8 cellular contexts compared by ENCODE assay signal in the genomic region with DNA sequence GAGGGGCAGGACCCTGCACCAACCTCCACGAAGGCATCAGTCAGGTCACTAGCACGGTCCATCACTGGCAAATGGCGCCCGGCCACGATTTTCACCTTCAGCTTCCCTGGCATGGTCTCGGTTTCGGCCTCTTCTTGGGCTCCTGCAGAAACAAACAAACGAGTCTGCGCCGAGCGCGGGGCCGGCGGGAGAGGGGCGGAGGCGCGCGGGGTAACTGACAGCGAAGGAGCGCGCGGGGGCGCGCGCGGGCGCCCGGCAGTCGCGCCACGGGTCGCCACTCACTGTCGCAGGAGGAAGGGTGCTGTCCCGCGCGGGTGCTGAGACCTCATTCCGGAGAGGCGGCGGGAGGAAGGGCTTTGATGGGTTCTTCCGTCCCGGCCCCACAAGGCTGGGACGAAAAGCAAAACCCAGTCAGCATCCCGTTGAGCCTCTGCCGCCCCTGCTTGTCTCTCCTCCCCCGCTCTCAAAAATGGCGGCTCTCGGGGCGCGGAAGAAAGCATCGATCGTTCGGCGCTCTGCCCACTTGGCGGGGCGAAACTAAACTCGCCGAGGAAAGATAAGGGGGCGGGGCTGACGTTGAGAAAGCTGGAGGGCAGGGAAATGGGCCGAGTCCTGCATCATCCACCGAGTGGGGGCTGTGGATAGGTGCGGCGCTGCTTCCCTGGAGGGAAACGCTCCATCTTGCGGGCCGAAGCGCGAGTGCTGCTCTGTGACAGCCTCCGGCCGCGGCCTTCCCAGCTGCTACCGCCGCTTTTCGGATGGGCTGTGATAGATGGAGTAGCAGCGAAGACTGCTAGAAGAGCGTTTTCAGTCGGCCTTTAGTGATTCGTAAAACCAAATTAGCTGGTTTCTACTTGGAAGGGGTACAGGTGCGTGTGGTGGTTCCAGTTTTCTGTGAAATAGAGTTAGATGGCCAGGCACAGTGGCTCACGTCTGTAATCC. TPM values are rescaled to one million over a fixed set of nuclear protein-coding genes. Genes with fewer than 3 reads are reported as not detected.
DNase-seq lines count a peak whose midpoint lies in the region; ATAC-seq and TF ChIP-seq lines count a peak whose summit lies in the region.

A gene with protein sequence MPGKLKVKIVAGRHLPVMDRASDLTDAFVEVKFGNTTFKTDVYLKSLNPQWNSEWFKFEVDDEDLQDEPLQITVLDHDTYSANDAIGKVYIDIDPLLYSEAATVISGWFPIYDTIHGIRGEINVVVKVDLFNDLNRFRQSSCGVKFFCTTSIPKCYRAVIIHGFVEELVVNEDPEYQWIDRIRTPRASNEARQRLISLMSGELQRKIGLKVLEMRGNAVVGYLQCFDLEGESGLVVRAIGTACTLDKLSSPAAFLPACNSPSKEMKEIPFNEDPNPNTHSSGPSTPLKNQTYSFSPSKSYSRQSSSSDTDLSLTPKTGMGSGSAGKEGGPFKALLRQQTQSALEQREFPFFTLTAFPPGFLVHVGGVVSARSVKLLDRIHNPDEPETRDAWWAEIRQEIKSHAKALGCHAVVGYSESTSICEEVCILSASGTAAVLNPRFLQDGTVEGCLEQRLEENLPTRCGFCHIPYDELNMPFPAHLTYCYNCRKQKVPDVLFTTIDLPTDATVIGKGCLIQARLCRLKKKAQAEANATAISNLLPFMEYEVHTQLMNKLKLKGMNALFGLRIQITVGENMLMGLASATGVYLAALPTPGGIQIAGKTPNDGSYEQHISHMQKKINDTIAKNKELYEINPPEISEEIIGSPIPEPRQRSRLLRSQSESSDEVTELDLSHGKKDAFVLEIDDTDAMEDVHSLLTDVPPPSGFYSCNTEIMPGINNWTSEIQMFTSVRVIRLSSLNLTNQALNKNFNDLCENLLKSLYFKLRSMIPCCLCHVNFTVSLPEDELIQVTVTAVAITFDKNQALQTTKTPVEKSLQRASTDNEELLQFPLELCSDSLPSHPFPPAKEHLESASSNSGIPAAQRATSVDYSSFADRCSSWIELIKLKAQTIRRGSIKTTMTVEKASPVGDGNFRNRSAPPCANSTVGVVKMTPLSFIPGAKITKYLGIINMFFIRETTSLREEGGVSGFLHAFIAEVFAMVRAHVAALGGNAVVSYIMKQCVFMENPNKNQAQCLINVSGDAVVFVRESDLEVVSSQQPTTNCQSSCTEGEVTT (minus strand): TSS at position 505 of the 942 bp plus-strand sequence. CDS start 392 bp downstream, at position 113.

- TF ChIP-seq RAD21 in Ishikawa (IDR thresholded peaks at IDR 0.05; ENCODE audit: low read depth), result peak; percentile 24; the same call in 1 of the 2 replicates

- peak within 1 kb of the TSS; percentile 90 for H3K9ac ChIP-seq in PC-3 (ENCODE audit: low read length)

- H3K4me3 ChIP-seq in PC-3 (ENCODE audit: low read length), result peak within 1 kb of the TSS; percentile 88
- peak within 1 kb of the TSS; percentile 86 to 97 for H3K4me3 ChIP-seq in muscle layer of duodenum (ENCODE audit: low read depth in 1 of 2, low read length in 2 of 2)

- CTCF ChIA-PET in PC-3 (lab: Charles Lee), result no interaction called here

- intact Hi-C loops in PC-3 (cut with micrococcal nuclease), result loop anchor here (1.0 to 5.0 kb wide), 2 partner anchors 38 to 81 kb away; a partner anchor contains a TSS

- no peaks in the 10 kb centered on the region for H3K9me3 Mint-ChIP-seq in activated T-cell treated with anti-CD3 and anti-CD28 coated beads, Interleukin-2, amount 50 U/mL, for 4 hours

- no peaks in the 10 kb centered on the region for H3K9me3 ChIP-seq in PC-3 (ENCODE audit: low read length)
- no peaks in the 10 kb centered on the region for H3K9me3 ChIP-seq in muscle layer of duodenum (ENCODE audit: control insufficient read depth in 1 of 2, low read length in 2 of 2)

- H3K36me3 ChIP-seq in PC-3 (ENCODE audit: low read depth, low read length) (no peaks in the 10 kb centered on the region), muscle layer of duodenum (ENCODE audit: control insufficient read depth in 1 of 2, insufficient read depth in 2 of 2, low read length in 2 of 2) (no peaks in the 10 kb centered on the region)

- H4K20me1 ChIP-seq in PC-3 (ENCODE audit: low read length), result no peaks in the 10 kb centered on the region

- 0 out of 2 replicates have a peak, but pooled peaks have one; percentile 17 for TF ChIP-seq CTCF in PC-3 (conservative IDR thresholded peaks at IDR 0.05; ENCODE audit: low read depth, low read length)

- H3K36me3 Mint-ChIP-seq in activated T-cell treated with anti-CD3 and anti-CD28 coated beads, Interleukin-2, amount 50 U/mL, for 4 hours (ENCODE audit: insufficient read depth), result peaks cover 10% of the 10 kb centered on the region

- TF ChIP-seq EP300 in Ishikawa (IDR thresholded peaks at IDR 0.05; ENCODE audit: borderline replicate concordance), result 0 out of 2 replicates have a peak, but pooled peaks have one; percentile 46

- no peaks in the 10 kb centered on the region for H3K9me2 ChIP-seq in PC-3 (replicated peaks; ENCODE audit: low read length)

- POLR2A ChIA-PET in PC-3 (lab: Charles Lee; ENCODE audit: unreplicated experiment), result interaction anchor here (0.6 to 0.7 kb wide), 4 partner anchors 17 to 84 kb away, joined by 3 to 4 read pairs (median 4); no protein-coding TSS in a partner anchor

- H3K27ac ChIP-seq in PC-3 (ENCODE audit: low read length) (peak within 1 kb of the TSS; percentile 80), muscle layer of duodenum (ENCODE audit: low read length) (peak within 1 kb of the TSS; percentile 82)

- DNase-seq in DMS53 treated with DMSO at 0.1 percent for 48 hours (lab: John Stamatoyannopoulos, UW; ENCODE audit: unreplicated experiment) (peak; percentile 100), PC-3 (peak; percentile 91)
- peak; percentile 93 for DNase-seq in activated T-cell treated with anti-CD3 and anti-CD28 coated beads, Interleukin-2, amount 50 U/mL, for 4 hours
- DNase-seq in stimulated activated CD8-positive, alpha-beta memory T cell treated with anti-CD3 and anti-CD28 coated beads, Interleukin-7, amount 100 ng/mL, for 4 hours (ENCODE audit: low read depth in 2 of 2), result peak; percentile 93 to 94

- H3K4me2 ChIP-seq in PC-3 (ENCODE audit: low read length), result peak within 1 kb of the TSS; percentile 90

- no peaks in the 10 kb centered on the region for H3F3A ChIP-seq in PC-3 (ENCODE audit: low read length, unreplicated experiment)

- no peaks in the 10 kb centered on the region for H3K27me3 Mint-ChIP-seq in activated T-cell treated with anti-CD3 and anti-CD28 coated beads, Interleukin-2, amount 50 U/mL, for 4 hours (ENCODE audit: low read depth)

- H3K4me1 Mint-ChIP-seq in activated T-cell treated with anti-CD3 and anti-CD28 coated beads, Interleukin-2, amount 50 U/mL, for 4 hours (ENCODE audit: low read depth), result peaks cover 41% of the 10 kb centered on the region

- ATAC-seq in GM21576 (IDR thresholded peaks at IDR 0.05; ENCODE audit: unreplicated experiment), result peak; percentile 82
- ATAC-seq in PC-3, result peak; percentile 88
- ATAC-seq in activated T-cell treated with anti-CD3 and anti-CD28 coated beads, Interleukin-2, amount 50 U/mL, for 4 hours, result peak; percentile 84 to 87
- ATAC-seq in esophagus mucosa, result peak; percentile 95

- BruUV-seq in PC-3 (replicated peaks; lab: Mats Ljungman, UMichigan), result TSS peak; percentile 84

- peaks cover 21% of the 10 kb centered on the region for H3K79me2 ChIP-seq in PC-3 (ENCODE audit: low read length)

- no peaks in the 10 kb centered on the region for H3K27me3 ChIP-seq in PC-3 (ENCODE audit: low read length)
- no peaks in the 10 kb centered on the region for H3K27me3 ChIP-seq in muscle layer of duodenum (ENCODE audit: low read depth, low read length)

- H2AFZ ChIP-seq in PC-3 (ENCODE audit: low read length), result peak within 1 kb of the TSS; percentile 88

- peak within 1 kb of the TSS; percentile 93 for H3K4me3 Mint-ChIP-seq in activated T-cell treated with anti-CD3 and anti-CD28 coated beads, Interleukin-2, amount 50 U/mL, for 4 hours

- H3K4me1 ChIP-seq in PC-3 (ENCODE audit: insufficient read depth, low read length) (peaks cover 9% of the 10 kb centered on the region; the same call in 1 of the 2 replicates), muscle layer of duodenum (ENCODE audit: control insufficient read depth in 1 of 2, insufficient read depth in 2 of 2, low read length in 2 of 2) (peaks cover 10 to 22% of the 10 kb centered on the region in 2 donors)

TF ChIP-seq in Ishikawa, 13 proteins besides CTCF, POLR2A, EP300 and RAD21 (continues in another document):
- TF ChIP-seq EGR1 (IDR thresholded peaks at IDR 0.05), result peak; percentile 87
- TF ChIP-seq, protein P1, sequence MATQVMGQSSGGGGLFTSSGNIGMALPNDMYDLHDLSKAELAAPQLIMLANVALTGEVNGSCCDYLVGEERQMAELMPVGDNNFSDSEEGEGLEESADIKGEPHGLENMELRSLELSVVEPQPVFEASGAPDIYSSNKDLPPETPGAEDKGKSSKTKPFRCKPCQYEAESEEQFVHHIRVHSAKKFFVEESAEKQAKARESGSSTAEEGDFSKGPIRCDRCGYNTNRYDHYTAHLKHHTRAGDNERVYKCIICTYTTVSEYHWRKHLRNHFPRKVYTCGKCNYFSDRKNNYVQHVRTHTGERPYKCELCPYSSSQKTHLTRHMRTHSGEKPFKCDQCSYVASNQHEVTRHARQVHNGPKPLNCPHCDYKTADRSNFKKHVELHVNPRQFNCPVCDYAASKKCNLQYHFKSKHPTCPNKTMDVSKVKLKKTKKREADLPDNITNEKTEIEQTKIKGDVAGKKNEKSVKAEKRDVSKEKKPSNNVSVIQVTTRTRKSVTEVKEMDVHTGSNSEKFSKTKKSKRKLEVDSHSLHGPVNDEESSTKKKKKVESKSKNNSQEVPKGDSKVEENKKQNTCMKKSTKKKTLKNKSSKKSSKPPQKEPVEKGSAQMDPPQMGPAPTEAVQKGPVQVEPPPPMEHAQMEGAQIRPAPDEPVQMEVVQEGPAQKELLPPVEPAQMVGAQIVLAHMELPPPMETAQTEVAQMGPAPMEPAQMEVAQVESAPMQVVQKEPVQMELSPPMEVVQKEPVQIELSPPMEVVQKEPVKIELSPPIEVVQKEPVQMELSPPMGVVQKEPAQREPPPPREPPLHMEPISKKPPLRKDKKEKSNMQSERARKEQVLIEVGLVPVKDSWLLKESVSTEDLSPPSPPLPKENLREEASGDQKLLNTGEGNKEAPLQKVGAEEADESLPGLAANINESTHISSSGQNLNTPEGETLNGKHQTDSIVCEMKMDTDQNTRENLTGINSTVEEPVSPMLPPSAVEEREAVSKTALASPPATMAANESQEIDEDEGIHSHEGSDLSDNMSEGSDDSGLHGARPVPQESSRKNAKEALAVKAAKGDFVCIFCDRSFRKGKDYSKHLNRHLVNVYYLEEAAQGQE (IDR thresholded peaks at IDR 0.05; ENCODE audit: low read depth), result no peak
- TF ChIP-seq CEBPB (IDR thresholded peaks at IDR 0.05), result peak; percentile 53; the same call in 1 of the 2 replicates
- TF ChIP-seq NFIC (IDR thresholded peaks at IDR 0.05), result peak; percentile 53; the same call in 1 of the 2 replicates
- TF ChIP-seq FOXM1 (IDR thresholded peaks at IDR 0.05; ENCODE audit: borderline replicate concordance, low read depth), result no peak
- TF ChIP-seq, protein P2, sequence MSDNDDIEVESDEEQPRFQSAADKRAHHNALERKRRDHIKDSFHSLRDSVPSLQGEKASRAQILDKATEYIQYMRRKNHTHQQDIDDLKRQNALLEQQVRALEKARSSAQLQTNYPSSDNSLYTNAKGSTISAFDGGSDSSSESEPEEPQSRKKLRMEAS (IDR thresholded peaks at IDR 0.05), result peak; percentile 100

RNA-seq across cellular contexts. Expression of the gene that starts here (rescaled TPM):
- 12.7 and 14.4 TPM in 2 replicates for total RNA-seq in PC-3 (2014; rRNA removed)
- 10 to 100 TPM; 19.5 to 20.2 (median 19.8) TPM for total RNA-seq in activated T-cell treated with anti-CD3 and anti-CD28 coated beads, Interleukin-2, amount 50 U/mL, for 4 hours
- 19.1 TPM for total RNA-seq in esophagus mucosa

Comparison
In these comparisons a context has a peak if more than half of its experiments do, and no peak if none do; other contexts are left out.
1. Peak in every context shown above with its lines: DNase-seq, ATAC-seq, H3K4me3 ChIP-seq and H3K27ac ChIP-seq.